Comparison of ENCODE assay signal across 16 cellular contexts in the genomic region with DNA sequence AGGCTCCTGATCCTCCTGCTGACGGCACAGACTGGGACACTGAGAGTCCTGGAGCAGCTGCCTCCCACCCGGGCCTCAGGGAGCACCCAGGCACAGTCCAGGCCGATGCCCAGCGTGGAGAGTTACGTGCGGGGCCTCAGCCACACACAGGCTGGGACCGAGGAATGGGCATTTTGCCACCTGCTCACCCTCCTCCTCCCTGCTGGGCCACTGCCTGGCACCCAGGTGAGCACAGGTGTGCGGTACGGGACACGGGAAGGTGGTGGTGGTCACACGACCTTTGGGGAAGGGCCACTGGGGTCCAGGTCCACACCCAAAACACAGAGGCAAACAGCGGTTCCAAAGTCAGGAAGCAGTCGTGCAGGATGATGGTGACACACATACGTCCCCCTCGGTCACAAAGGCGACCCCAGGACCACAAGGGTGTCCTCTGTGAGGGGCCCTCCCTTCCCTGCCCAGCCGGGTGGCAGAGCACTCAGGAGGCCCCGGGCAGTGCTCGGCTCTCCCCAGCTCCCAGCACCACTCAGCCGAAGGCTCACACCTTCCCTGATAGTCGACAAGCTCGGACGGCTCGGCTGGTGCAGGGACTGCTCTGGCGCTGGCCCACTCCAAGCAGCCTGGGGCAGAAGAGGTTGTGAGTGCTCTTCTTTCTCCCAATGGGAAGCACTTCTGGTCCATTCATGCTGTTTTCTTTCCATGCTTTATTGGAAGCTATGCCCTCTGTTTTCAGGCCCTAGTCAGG.
"Had no signal": no experiment of that assay in that cellular context is flagged by ENCODE, and none has a peak within 500 bp of the region (broad histone marks: within the 10 kb centered on the region; RNA-seq: fewer than 3 reads in every experiment).

No MANE protein-coding gene starts in this region.

- H3K9me3 ChIP-seq: adrenal gland, psoas muscle, tibial artery had no signal

- H3K27me3 ChIP-seq: adrenal gland, tibial artery had no signal

- H3K27ac ChIP-seq: adrenal gland, psoas muscle, tibial artery had no signal

- ATAC-seq: psoas muscle had no signal

- H3K36me3 ChIP-seq: adrenal gland had no signal

- H3K4me1 ChIP-seq: psoas muscle had no signal

- H3K4me3 ChIP-seq: adrenal gland, lung, psoas muscle, tibial artery had no signal

- DNase-seq: activated CD4-positive, alpha-beta T cell treated with anti-CD3 and anti-CD28 coated beads, Interleukin-2, amount 10 ng/mL, durations not matched to agents 7 days and 5 days; activated CD4-positive, CD25-positive, alpha-beta regulatory T cell; activated naive CD4-positive, alpha-beta T cell treated with anti-CD3 and anti-CD28 coated beads, Interleukin-2, amount 50 U/mL, for 16 hours; central memory CD4-positive, alpha-beta T cell; cortex of kidney; effector CD8-positive, alpha-beta T cell; foreskin melanocyte; islet precursor cell; midbrain; naive B cell; occipital lobe; stimulated activated CD4-positive, alpha-beta T cell treated with anti-CD3 and anti-CD28 coated beads, Interleukin-15, amount 100 ng/mL, for 24 hours; tibial artery had no signal
